27 cellular contexts compared by ENCODE assay signal in genomic region chr17:7707858-7708750, GRCh38. TPM values are rescaled to one million over a fixed set of nuclear protein-coding genes. Genes with fewer than 3 reads are reported as not detected.
"Had no signal": no experiment of that assay in that cellular context is flagged by ENCODE, and none has a peak within 500 bp of the region (broad histone marks: within the 10 kb centered on the region; RNA-seq: fewer than 3 reads in every experiment).

No MANE protein-coding gene starts in this region.

- H3K36me3 Mint-ChIP-seq: natural killer cell had no signal

- H3K36me3 ChIP-seq: esophagus squamous epithelium, sigmoid colon, uterus had no signal

- H3K27ac Mint-ChIP-seq: effector memory CD8-positive, alpha-beta T cell; natural killer cell; stimulated activated memory B cell treated with anti-CD40 and anti-IgM and Interleukin-4, amounts not matched to agents 10 μg/mL and 1 μg/mL and 100 μg/mL, for 72 hours had no signal

- DNase-seq: central memory CD4-positive, alpha-beta T cell; dermis blood vessel endothelial cell; effector memory CD8-positive, alpha-beta T cell; erythroblast; esophagus squamous epithelium; foreskin melanocyte; glutamatergic neuron; heart right ventricle; hippocampal formation; left cardiac atrium; left lung; natural killer cell; psoas muscle; right cardiac atrium; sigmoid colon; stimulated activated CD4-positive, alpha-beta T cell treated with anti-CD3 and anti-CD28 coated beads, Interleukin-2, amount 100 ng/mL, for 24 hours; stimulated activated CD4-positive, alpha-beta T cell treated with anti-CD3 and anti-CD28 coated beads, Interleukin-4, amount 100 ng/mL, for 24 hours; testis; uterus had no signal

- H3K4me3 ChIP-seq: coronary artery, esophagus squamous epithelium, heart right ventricle, left lung, psoas muscle, sigmoid colon, testis, tibial artery, upper lobe of left lung, uterus had no signal

- H3K4me3 Mint-ChIP-seq: effector memory CD8-positive, alpha-beta T cell; natural killer cell; stimulated activated memory B cell treated with anti-CD40 and anti-IgM and Interleukin-4, amounts not matched to agents 10 μg/mL and 1 μg/mL and 100 μg/mL, for 72 hours had no signal

- H3K9me3 Mint-ChIP-seq: effector memory CD8-positive, alpha-beta T cell; natural killer cell; stimulated activated memory B cell treated with anti-CD40 and anti-IgM and Interleukin-4, amounts not matched to agents 10 μg/mL and 1 μg/mL and 100 μg/mL, for 72 hours had no signal

- H3K9me3 ChIP-seq: esophagus squamous epithelium, heart right ventricle, left lung, neutrophil, psoas muscle, sigmoid colon, testis, tibial artery, upper lobe of left lung, uterus had no signal

- ATAC-seq: effector memory CD8-positive, alpha-beta T cell; heart right ventricle; left cardiac atrium; left lung; natural killer cell; psoas muscle; right cardiac atrium; stimulated activated memory B cell treated with anti-CD40 and anti-IgM and Interleukin-4, amounts not matched to agents 10 μg/mL and 1 μg/mL and 100 μg/mL, for 72 hours; stimulated activated naive CD8-positive, alpha-beta T cell treated with anti-CD3 and anti-CD28 coated beads, Interleukin-15, Interleukin-2, amounts not matched to agents 100 U/mL and 50 U/mL, for 24 hours had no signal

- H3K27me3 ChIP-seq: testis, uterus had no signal

- H3K27ac ChIP-seq: coronary artery, esophagus squamous epithelium, heart right ventricle, left lung, neutrophil, psoas muscle, sigmoid colon, testis, tibial artery, upper lobe of left lung, uterus had no signal

RNA-seq across cellular contexts. Expression of gene EFNB3, which starts 3.1 kb away (rescaled TPM):
- total RNA-seq: mononuclear cell, natural killer cell had no signal

RNA-seq across cellular contexts. Expression of gene DNAH2, which starts 9.4 kb away (rescaled TPM):
- total RNA-seq: dermis blood vessel endothelial cell had no signal

RNA-seq across cellular contexts. Expression of gene ATP1B2, which starts 57.4 kb away (rescaled TPM):
- total RNA-seq: dermis blood vessel endothelial cell, kidney epithelial cell, mononuclear cell had no signal
